In genomic region chr3:14652360-14652907, GRCh38 we compare ENCODE assay signal across 8 cellular contexts. TPM values are rescaled to one million over a fixed set of nuclear protein-coding genes. Genes with fewer than 3 reads are reported as not detected.
DNase-seq lines count a peak whose midpoint lies in the region; TF ChIP-seq lines count a peak whose summit lies in the region.
"Not testable (repeated sequence)": the region's sequence is repeated elsewhere in the genome, so short reads cannot be mapped to it uniquely, and the experiment has no call there.

No MANE protein-coding gene starts in this region.

- H3K9me3 Mint-ChIP-seq in CD8-positive, alpha-beta memory T cell; IgD-negative memory B cell; osteocyte (ENCODE audit: unreplicated experiment): not testable (repeated sequence)

- H3K4me1 ChIP-seq in CD8-positive, alpha-beta memory T cell (ENCODE audit: insufficient read depth, low read length): peaks cover 33% of the 10 kb centered on the region
- H3K4me1 ChIP-seq in adipocyte (ENCODE audit: control insufficient read depth, insufficient read depth, low read length): peaks cover 19% of the 10 kb centered on the region
- H3K4me1 ChIP-seq in tibial artery: peaks cover 0 to 28% (median 19%) of the 10 kb centered on the region in 4 donors

- peak overlapping the region; percentile 64 to 100 (median 99) for H3K27ac Mint-ChIP-seq in CD8-positive, alpha-beta memory T cell
- H3K27ac Mint-ChIP-seq in IgD-negative memory B cell (peak overlapping the region; percentile 14 to 99 (median 98)), osteocyte (ENCODE audit: unreplicated experiment) (peak overlapping the region; percentile 97)

- not testable (repeated sequence) for H3K27me3 ChIP-seq in CD8-positive, alpha-beta memory T cell (ENCODE audit: insufficient read depth, low read length, poor library complexity, severe bottlenecking); adipocyte (replicated peaks; ENCODE audit: control insufficient read depth, insufficient read depth, low read length); kidney epithelial cell (ENCODE audit: control insufficient read depth, insufficient read depth, low read length); tibial artery

- H3K9me3 ChIP-seq in CD8-positive, alpha-beta memory T cell (ENCODE audit: low read length); SK-N-MC (ENCODE audit: low read depth, low read length); adipocyte (ENCODE audit: control insufficient read depth, low read length); tibial artery: not testable (repeated sequence)

- peaks cover 22% of the 10 kb centered on the region for H3K36me3 ChIP-seq in CD8-positive, alpha-beta memory T cell (ENCODE audit: insufficient read depth, low read length)
- peaks cover 13% of the 10 kb centered on the region; the same call in 1 of the 2 replicates for H3K36me3 ChIP-seq in SK-N-MC (ENCODE audit: insufficient read depth, low read length)
- peaks cover 34% of the 10 kb centered on the region for H3K36me3 ChIP-seq in adipocyte (ENCODE audit: control insufficient read depth, insufficient read depth, low read length, severe bottlenecking)
- H3K36me3 ChIP-seq in kidney epithelial cell (ENCODE audit: control insufficient read depth, insufficient read depth, low read length): not testable (repeated sequence)
- peaks cover 25 to 27% (median 26%) of the 10 kb centered on the region in 3 donors for H3K36me3 ChIP-seq in tibial artery

- H3K36me3 Mint-ChIP-seq in CD8-positive, alpha-beta memory T cell: peaks cover 5 to 44% (median 15%) of the 10 kb centered on the region in 3 donors
- H3K36me3 Mint-ChIP-seq in IgD-negative memory B cell: not testable (repeated sequence)
- H3K36me3 Mint-ChIP-seq in osteocyte (ENCODE audit: unreplicated experiment): peaks cover 18% of the 10 kb centered on the region

- not testable (repeated sequence) for DNase-seq in CD8-positive, alpha-beta memory T cell; SK-N-MC (ENCODE audit: low read depth, low spot score); adipocyte (ENCODE audit: low read depth); epithelial cell of proximal tubule (ENCODE audit: low read depth); kidney epithelial cell (ENCODE audit: low read depth); osteocyte (ENCODE audit: extremely low spot score, unreplicated experiment); tibial artery

- not testable (repeated sequence) for TF ChIP-seq CTCF in epithelial cell of proximal tubule (conservative IDR thresholded peaks at IDR 0.05; ENCODE audit: low read depth, low read length); kidney epithelial cell (IDR thresholded peaks at IDR 0.05; ENCODE audit: insufficient read depth, low read length, poor library complexity, severe bottlenecking); osteocyte (IDR thresholded peaks at IDR 0.05); tibial artery (IDR thresholded peaks at IDR 0.05)

- H3K27ac ChIP-seq in CD8-positive, alpha-beta memory T cell (ENCODE audit: low read depth, low read length): peak overlapping the region; percentile 97
- H3K27ac ChIP-seq in SK-N-MC: not testable (repeated sequence)
- peak overlapping the region; percentile 85 to 94 for H3K27ac ChIP-seq in tibial artery

- H3K4me3 ChIP-seq in CD8-positive, alpha-beta memory T cell (ENCODE audit: low read length): peak overlapping the region; percentile 82
- H3K4me3 ChIP-seq in SK-N-MC: peak overlapping the region; percentile 85
- peak overlapping the region; percentile 82 for H3K4me3 ChIP-seq in adipocyte (ENCODE audit: low read length)
- peak overlapping the region; percentile 65 for H3K4me3 ChIP-seq in epithelial cell of proximal tubule (ENCODE audit: low read depth, low read length)
- H3K4me3 ChIP-seq in kidney epithelial cell (ENCODE audit: low read depth, low read length): peak overlapping the region; percentile 75
- H3K4me3 ChIP-seq in tibial artery: peak overlapping the region; percentile 64 to 85

- peak overlapping the region; percentile 80 to 98 (median 94) for H3K4me3 Mint-ChIP-seq in CD8-positive, alpha-beta memory T cell
- H3K4me3 Mint-ChIP-seq in IgD-negative memory B cell (peak overlapping the region; percentile 68 to 98 (median 94)), osteocyte (ENCODE audit: unreplicated experiment) (peak overlapping the region; percentile 88)

- H3K9ac ChIP-seq in SK-N-MC (ENCODE audit: insufficient read length) (peak overlapping the region; percentile 90), adipocyte (ENCODE audit: low read length) (peak overlapping the region; percentile 87)

- POLR2A ChIA-PET in CD8-positive, alpha-beta memory T cell (lab: Charles Lee): interaction anchor here (1.0 to 2.2 kb wide), 5 partner anchors 296 to 1988 kb away, joined by 6 to 30 read pairs (median 8); partner anchors contain the start of genes CHCHD4, LSM3, RAF1 and RBSN

- H3K27me3 Mint-ChIP-seq in CD8-positive, alpha-beta memory T cell; IgD-negative memory B cell; osteocyte (ENCODE audit: unreplicated experiment): not testable (repeated sequence)

- CTCF ChIA-PET in CD8-positive, alpha-beta memory T cell (lab: Charles Lee): interaction anchor here (0.9 to 1.4 kb wide), 4 partner anchors 7 to 756 kb away, joined by 3 to 5 read pairs (median 4); no protein-coding TSS in a partner anchor

- intact Hi-C loops in tibial artery (cut with DNase I; ENCODE audit: low total_unique reads): loop anchor here (10.0 kb wide), 1 partner anchor 388 kb away; no protein-coding TSS in a partner anchor

- H3K4me1 Mint-ChIP-seq in CD8-positive, alpha-beta memory T cell: peaks cover 43 to 72% (median 60%) of the 10 kb centered on the region in 3 donors
- H3K4me1 Mint-ChIP-seq in IgD-negative memory B cell: peaks cover 5 to 35% (median 29%) of the 10 kb centered on the region in 3 donors
- H3K4me1 Mint-ChIP-seq in osteocyte (ENCODE audit: unreplicated experiment): peaks cover 25% of the 10 kb centered on the region

RNA-seq across cellular contexts. Expression of gene CCDC174, which starts 0.9 kb away (rescaled TPM):
- total RNA-seq in CD8-positive, alpha-beta memory T cell: 10 to 100 TPM; 16.8 to 18.2 TPM
- polyA plus RNA-seq in CD8-positive, alpha-beta memory T cell: 34.6 TPM
- 38.8 TPM for polyA plus RNA-seq in IgD-negative memory B cell
- total RNA-seq in epithelial cell of proximal tubule (5.2 and 8.0 TPM in 2 replicates), kidney epithelial cell (21.7 and 25.3 TPM in 2 replicates), osteocyte (18.4 and 20.4 TPM in 2 replicates)

RNA-seq across cellular contexts. Expression of gene C3orf20, which starts 22.5 kb away (rescaled TPM):
- under 1 TPM; 0.07 to 0.18 TPM for total RNA-seq in CD8-positive, alpha-beta memory T cell
- polyA plus RNA-seq in CD8-positive, alpha-beta memory T cell: not detected
- polyA plus RNA-seq in IgD-negative memory B cell: not detected
- total RNA-seq in epithelial cell of proximal tubule: not detected in 2 replicates
- 0.13 TPM in 1 of 2 replicates, not detected in the other for total RNA-seq in kidney epithelial cell
- not detected in 2 replicates for total RNA-seq in osteocyte
